1 cellular context compared by ENCODE assay signal in the genomic region with DNA sequence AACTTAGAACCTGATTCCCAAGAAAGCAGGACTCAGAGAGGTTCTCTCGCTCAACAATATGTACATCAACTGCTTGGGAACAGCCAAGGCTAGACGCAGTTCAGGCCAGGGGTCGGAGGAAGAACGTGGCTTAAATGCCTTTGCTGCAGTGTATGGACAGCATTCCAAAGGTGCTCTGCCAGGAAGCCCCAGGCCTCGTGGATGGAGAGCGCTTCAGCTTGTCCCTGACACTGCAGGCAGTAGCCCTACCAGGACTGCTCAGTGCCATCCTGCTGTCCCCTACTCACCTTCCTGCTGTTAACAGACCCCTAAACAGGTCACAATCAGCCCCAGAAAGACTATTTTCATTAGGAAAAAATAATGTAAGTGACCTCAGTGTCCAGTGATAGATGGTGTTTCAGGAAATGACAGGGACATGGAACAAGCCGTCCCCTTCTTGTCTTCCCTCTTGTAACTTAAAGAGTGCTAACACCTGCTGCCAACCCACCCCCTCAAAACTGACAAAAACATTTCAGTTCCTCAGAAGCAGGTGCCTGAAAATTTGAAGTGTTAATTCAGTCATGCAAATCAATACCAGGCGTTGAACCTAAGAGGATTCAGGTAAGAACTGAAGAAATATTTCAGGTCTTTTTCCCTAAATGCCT.
A peak's percentile ranks its signal among the peaks of the same experiment; 100 is the strongest.
TF ChIP-seq lines count a peak whose summit lies in the region.

No MANE protein-coding gene starts in this region.

TF ChIP-seq in HepG2, 621 proteins besides CTCF, POLR2A, EP300 and RAD21 (continued from another document and continues in another):
- no peak for TF ChIP-seq ZGPAT (CRISPR knock-in tag; IDR thresholded peaks at IDR 0.05)
- TF ChIP-seq, protein P1, sequence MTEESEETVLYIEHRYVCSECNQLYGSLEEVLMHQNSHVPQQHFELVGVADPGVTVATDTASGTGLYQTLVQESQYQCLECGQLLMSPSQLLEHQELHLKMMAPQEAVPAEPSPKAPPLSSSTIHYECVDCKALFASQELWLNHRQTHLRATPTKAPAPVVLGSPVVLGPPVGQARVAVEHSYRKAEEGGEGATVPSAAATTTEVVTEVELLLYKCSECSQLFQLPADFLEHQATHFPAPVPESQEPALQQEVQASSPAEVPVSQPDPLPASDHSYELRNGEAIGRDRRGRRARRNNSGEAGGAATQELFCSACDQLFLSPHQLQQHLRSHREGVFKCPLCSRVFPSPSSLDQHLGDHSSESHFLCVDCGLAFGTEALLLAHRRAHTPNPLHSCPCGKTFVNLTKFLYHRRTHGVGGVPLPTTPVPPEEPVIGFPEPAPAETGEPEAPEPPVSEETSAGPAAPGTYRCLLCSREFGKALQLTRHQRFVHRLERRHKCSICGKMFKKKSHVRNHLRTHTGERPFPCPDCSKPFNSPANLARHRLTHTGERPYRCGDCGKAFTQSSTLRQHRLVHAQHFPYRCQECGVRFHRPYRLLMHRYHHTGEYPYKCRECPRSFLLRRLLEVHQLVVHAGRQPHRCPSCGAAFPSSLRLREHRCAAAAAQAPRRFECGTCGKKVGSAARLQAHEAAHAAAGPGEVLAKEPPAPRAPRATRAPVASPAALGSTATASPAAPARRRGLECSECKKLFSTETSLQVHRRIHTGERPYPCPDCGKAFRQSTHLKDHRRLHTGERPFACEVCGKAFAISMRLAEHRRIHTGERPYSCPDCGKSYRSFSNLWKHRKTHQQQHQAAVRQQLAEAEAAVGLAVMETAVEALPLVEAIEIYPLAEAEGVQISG (CRISPR knock-in tag; IDR thresholded peaks at IDR 0.05) = peak; percentile 48; the same call in 1 of the 2 replicates
- TF ChIP-seq SRSF9 (IDR thresholded peaks at IDR 0.05; ENCODE audit: borderline replicate concordance, insufficient read depth, low read depth, low read length, poor library complexity, severe bottlenecking) = no peak
- no peak for TF ChIP-seq SRF (IDR thresholded peaks at IDR 0.05; ENCODE audit: low read depth, low read length)
- TF ChIP-seq HDAC1 (CRISPR knock-in tag; IDR thresholded peaks at IDR 0.05) = no peak
- TF ChIP-seq, protein P2, sequence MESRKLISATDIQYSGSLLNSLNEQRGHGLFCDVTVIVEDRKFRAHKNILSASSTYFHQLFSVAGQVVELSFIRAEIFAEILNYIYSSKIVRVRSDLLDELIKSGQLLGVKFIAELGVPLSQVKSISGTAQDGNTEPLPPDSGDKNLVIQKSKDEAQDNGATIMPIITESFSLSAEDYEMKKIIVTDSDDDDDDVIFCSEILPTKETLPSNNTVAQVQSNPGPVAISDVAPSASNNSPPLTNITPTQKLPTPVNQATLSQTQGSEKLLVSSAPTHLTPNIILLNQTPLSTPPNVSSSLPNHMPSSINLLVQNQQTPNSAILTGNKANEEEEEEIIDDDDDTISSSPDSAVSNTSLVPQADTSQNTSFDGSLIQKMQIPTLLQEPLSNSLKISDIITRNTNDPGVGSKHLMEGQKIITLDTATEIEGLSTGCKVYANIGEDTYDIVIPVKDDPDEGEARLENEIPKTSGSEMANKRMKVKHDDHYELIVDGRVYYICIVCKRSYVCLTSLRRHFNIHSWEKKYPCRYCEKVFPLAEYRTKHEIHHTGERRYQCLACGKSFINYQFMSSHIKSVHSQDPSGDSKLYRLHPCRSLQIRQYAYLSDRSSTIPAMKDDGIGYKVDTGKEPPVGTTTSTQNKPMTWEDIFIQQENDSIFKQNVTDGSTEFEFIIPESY (CRISPR knock-in tag; IDR thresholded peaks at IDR 0.05) = 0 out of 2 replicates have a peak, but pooled peaks have one; percentile 39
- no peak for TF ChIP-seq PAX8 (CRISPR knock-in tag; IDR thresholded peaks at IDR 0.05; ENCODE audit: borderline replicate concordance)
- peak; percentile 53; the same call in 1 of the 2 replicates for TF ChIP-seq MYC (CRISPR knock-in tag; IDR thresholded peaks at IDR 0.05; ENCODE audit: borderline replicate concordance)
- TF ChIP-seq MED1 (CRISPR knock-in tag; IDR thresholded peaks at IDR 0.05) = peak; percentile 18; the same call in 1 of the 2 replicates
- peak; percentile 38; the same call in 1 of the 2 replicates for TF ChIP-seq SAP130 (CRISPR knock-in tag; IDR thresholded peaks at IDR 0.05; ENCODE audit: low read depth)
- TF ChIP-seq SP4 (CRISPR knock-in tag; IDR thresholded peaks at IDR 0.05) = no peak
- TF ChIP-seq, protein P3, sequence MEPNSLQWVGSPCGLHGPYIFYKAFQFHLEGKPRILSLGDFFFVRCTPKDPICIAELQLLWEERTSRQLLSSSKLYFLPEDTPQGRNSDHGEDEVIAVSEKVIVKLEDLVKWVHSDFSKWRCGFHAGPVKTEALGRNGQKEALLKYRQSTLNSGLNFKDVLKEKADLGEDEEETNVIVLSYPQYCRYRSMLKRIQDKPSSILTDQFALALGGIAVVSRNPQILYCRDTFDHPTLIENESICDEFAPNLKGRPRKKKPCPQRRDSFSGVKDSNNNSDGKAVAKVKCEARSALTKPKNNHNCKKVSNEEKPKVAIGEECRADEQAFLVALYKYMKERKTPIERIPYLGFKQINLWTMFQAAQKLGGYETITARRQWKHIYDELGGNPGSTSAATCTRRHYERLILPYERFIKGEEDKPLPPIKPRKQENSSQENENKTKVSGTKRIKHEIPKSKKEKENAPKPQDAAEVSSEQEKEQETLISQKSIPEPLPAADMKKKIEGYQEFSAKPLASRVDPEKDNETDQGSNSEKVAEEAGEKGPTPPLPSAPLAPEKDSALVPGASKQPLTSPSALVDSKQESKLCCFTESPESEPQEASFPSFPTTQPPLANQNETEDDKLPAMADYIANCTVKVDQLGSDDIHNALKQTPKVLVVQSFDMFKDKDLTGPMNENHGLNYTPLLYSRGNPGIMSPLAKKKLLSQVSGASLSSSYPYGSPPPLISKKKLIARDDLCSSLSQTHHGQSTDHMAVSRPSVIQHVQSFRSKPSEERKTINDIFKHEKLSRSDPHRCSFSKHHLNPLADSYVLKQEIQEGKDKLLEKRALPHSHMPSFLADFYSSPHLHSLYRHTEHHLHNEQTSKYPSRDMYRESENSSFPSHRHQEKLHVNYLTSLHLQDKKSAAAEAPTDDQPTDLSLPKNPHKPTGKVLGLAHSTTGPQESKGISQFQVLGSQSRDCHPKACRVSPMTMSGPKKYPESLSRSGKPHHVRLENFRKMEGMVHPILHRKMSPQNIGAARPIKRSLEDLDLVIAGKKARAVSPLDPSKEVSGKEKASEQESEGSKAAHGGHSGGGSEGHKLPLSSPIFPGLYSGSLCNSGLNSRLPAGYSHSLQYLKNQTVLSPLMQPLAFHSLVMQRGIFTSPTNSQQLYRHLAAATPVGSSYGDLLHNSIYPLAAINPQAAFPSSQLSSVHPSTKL (CRISPR knock-in tag; IDR thresholded peaks at IDR 0.05) = 0 out of 2 replicates have a peak, but pooled peaks have one; percentile 38
- TF ChIP-seq, protein P4, sequence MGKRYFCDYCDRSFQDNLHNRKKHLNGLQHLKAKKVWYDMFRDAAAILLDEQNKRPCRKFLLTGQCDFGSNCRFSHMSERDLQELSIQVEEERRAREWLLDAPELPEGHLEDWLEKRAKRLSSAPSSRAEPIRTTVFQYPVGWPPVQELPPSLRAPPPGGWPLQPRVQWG (CRISPR knock-in tag; IDR thresholded peaks at IDR 0.05; ENCODE audit: borderline replicate concordance, low read depth) = no peak
- TF ChIP-seq, protein P5, sequence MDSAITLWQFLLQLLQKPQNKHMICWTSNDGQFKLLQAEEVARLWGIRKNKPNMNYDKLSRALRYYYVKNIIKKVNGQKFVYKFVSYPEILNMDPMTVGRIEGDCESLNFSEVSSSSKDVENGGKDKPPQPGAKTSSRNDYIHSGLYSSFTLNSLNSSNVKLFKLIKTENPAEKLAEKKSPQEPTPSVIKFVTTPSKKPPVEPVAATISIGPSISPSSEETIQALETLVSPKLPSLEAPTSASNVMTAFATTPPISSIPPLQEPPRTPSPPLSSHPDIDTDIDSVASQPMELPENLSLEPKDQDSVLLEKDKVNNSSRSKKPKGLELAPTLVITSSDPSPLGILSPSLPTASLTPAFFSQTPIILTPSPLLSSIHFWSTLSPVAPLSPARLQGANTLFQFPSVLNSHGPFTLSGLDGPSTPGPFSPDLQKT (CRISPR knock-in tag; IDR thresholded peaks at IDR 0.05; ENCODE audit: borderline replicate concordance) = no peak
- TF ChIP-seq ZNF800 (CRISPR knock-in tag; IDR thresholded peaks at IDR 0.05) = no peak
- peak; percentile 23; the same call in 1 of the 2 replicates for TF ChIP-seq ZFY (CRISPR knock-in tag; IDR thresholded peaks at IDR 0.05)
- no peak for TF ChIP-seq ZNF850 (CRISPR knock-in tag; conservative IDR thresholded peaks at IDR 0.05)
- TF ChIP-seq GLMP (CRISPR knock-in tag; IDR thresholded peaks at IDR 0.05; ENCODE audit: borderline replicate concordance) = no peak
- TF ChIP-seq, protein P6, sequence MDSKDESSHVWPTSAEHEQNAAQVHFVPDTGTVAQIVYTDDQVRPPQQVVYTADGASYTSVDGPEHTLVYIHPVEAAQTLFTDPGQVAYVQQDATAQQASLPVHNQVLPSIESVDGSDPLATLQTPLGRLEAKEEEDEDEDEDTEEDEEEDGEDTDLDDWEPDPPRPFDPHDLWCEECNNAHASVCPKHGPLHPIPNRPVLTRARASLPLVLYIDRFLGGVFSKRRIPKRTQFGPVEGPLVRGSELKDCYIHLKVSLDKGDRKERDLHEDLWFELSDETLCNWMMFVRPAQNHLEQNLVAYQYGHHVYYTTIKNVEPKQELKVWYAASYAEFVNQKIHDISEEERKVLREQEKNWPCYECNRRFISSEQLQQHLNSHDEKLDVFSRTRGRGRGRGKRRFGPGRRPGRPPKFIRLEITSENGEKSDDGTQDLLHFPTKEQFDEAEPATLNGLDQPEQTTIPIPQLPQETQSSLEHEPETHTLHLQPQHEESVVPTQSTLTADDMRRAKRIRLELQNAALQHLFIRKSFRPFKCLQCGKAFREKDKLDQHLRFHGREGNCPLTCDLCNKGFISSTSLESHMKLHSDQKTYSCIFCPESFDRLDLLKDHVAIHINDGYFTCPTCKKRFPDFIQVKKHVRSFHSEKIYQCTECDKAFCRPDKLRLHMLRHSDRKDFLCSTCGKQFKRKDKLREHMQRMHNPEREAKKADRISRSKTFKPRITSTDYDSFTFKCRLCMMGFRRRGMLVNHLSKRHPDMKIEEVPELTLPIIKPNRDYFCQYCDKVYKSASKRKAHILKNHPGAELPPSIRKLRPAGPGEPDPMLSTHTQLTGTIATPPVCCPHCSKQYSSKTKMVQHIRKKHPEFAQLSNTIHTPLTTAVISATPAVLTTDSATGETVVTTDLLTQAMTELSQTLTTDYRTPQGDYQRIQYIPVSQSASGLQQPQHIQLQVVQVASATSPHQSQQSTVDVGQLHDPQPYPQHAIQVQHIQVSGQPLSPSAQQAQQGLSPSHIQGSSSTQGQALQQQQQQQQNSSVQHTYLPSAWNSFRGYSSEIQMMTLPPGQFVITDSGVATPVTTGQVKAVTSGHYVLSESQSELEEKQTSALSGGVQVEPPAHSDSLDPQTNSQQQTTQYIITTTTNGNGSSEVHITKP (CRISPR knock-in tag; IDR thresholded peaks at IDR 0.05; ENCODE audit: low read depth) = no peak
- peak; percentile 79 for TF ChIP-seq ZBTB38 (CRISPR knock-in tag; IDR thresholded peaks at IDR 0.05)
- TF ChIP-seq UBTF (CRISPR knock-in tag; IDR thresholded peaks at IDR 0.05) = peak; percentile 35; the same call in 1 of the 2 replicates
- TF ChIP-seq TCF7L2 (IDR thresholded peaks at IDR 0.05; ENCODE audit: low read depth, low read length) = no peak
- no peak for TF ChIP-seq MEF2D (CRISPR knock-in tag; IDR thresholded peaks at IDR 0.05)
- TF ChIP-seq ZSCAN31 (CRISPR knock-in tag; IDR thresholded peaks at IDR 0.05; ENCODE audit: low read depth) = no peak
